In the genomic region with DNA sequence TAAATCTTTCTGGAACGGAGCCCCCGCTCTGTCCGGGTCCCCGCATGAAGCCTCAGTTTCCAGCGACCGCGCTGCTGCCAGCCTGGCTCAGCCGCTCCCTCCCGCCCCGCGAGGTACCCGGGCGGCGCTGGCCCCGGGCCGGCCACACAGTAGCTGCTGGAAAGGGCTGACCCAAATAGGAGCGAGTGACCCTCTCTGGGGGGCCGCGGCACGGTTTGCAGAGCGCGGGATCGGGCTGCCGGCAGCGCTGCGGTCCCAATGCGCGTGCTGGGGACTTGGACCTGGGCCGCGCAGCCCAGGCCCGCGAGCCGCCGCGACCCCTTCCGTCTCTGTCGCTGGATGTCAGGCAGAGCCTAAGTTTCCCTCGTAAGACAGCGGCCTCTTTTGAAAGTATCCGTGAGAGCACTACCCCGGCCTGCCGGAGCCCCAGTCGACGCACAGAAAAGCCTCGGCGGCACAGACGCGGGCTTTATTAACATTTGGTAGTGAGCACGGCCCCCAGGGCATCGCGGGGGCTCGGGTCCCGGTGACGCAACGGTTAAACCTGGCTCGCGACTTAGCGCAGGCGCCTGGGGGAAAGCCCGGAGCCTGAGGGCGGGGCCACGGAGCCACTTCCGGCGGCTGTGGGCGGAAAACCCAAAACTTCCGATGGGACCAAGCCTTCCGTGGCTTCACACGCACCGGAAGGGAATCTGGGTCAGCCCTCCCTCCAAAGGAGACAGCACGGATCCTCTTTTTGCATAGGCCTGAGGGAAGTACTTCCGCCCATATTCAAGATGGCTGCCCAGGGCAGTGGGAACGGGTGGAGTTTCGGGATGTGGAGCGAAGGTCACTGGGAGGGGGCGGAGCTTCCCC, we compare ENCODE assay signal across 1 cellular context.
A peak's percentile ranks its signal among the peaks of the same experiment; 100 is the strongest.
TF ChIP-seq lines count a peak whose summit lies in the region.

No MANE protein-coding gene starts in this region.

TF ChIP-seq in SK-N-SH, 30 proteins besides CTCF, POLR2A, EP300 and RAD21 (continued from another document):
- TF ChIP-seq ZBTB33 (IDR thresholded peaks at IDR 0.05; ENCODE audit: borderline replicate concordance, low read depth) (peak; percentile 41; the same call in 1 of the 2 replicates), CHD2 (IDR thresholded peaks at IDR 0.05; ENCODE audit: low read length, partially characterized antibody) (peak; percentile 96), JUND (IDR thresholded peaks at IDR 0.05) (peak; percentile 47; the same call in 1 of the 2 replicates), MEF2A (IDR thresholded peaks at IDR 0.05; ENCODE audit: borderline replicate concordance, low read depth) (no peak), POLR2AphosphoS5 (IDR thresholded peaks at IDR 0.05; ENCODE audit: low read depth, low read length) (no peak), FOSL2 (IDR thresholded peaks at IDR 0.05; ENCODE audit: borderline replicate concordance, low read depth) (0 out of 2 replicates have a peak, but pooled peaks have one; percentile 34), FOXJ3 (CRISPR knock-in tag; IDR thresholded peaks at IDR 0.05) (no peak), NFIC (IDR thresholded peaks at IDR 0.05; ENCODE audit: borderline replicate concordance) (no peak), MXI1 (IDR thresholded peaks at IDR 0.05; ENCODE audit: low read depth, low read length) (no peak), TEAD4 (IDR thresholded peaks at IDR 0.05; ENCODE audit: borderline replicate concordance, insufficient read depth) (0 out of 2 replicates have a peak, but pooled peaks have one; percentile 19), YY1 (IDR thresholded peaks at IDR 0.05; ENCODE audit: low read depth) (peak; percentile 99), TCF12 (IDR thresholded peaks at IDR 0.05) (peak; percentile 54), FOXM1 (IDR thresholded peaks at IDR 0.05; ENCODE audit: low read depth) (no peak), EZH2phosphoT487 (IDR thresholded peaks at IDR 0.05; ENCODE audit: borderline replicate concordance, low read depth) (no peak), NRF1 (IDR thresholded peaks at IDR 0.05; ENCODE audit: low read depth, low read length) (peak; percentile 76), USF2 (IDR thresholded peaks at IDR 0.05; ENCODE audit: borderline replicate concordance, low read depth, low read length) (no peak; the same call in 1 of the 2 replicates), RXRA (IDR thresholded peaks at IDR 0.05; ENCODE audit: borderline replicate concordance, low read depth) (0 out of 2 replicates have a peak, but pooled peaks have one; percentile 33), RCOR1 (IDR thresholded peaks at IDR 0.05; ENCODE audit: low read length) (no peak), GABPA (IDR thresholded peaks at IDR 0.05; ENCODE audit: low read depth) (peak; percentile 98)
- TF ChIP-seq, protein P1, sequence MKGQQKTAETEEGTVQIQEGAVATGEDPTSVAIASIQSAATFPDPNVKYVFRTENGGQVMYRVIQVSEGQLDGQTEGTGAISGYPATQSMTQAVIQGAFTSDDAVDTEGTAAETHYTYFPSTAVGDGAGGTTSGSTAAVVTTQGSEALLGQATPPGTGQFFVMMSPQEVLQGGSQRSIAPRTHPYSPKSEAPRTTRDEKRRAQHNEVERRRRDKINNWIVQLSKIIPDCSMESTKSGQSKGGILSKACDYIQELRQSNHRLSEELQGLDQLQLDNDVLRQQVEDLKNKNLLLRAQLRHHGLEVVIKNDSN (IDR thresholded peaks at IDR 0.05; ENCODE audit: borderline replicate concordance, low read depth), result no peak
- TF ChIP-seq, protein P2, sequence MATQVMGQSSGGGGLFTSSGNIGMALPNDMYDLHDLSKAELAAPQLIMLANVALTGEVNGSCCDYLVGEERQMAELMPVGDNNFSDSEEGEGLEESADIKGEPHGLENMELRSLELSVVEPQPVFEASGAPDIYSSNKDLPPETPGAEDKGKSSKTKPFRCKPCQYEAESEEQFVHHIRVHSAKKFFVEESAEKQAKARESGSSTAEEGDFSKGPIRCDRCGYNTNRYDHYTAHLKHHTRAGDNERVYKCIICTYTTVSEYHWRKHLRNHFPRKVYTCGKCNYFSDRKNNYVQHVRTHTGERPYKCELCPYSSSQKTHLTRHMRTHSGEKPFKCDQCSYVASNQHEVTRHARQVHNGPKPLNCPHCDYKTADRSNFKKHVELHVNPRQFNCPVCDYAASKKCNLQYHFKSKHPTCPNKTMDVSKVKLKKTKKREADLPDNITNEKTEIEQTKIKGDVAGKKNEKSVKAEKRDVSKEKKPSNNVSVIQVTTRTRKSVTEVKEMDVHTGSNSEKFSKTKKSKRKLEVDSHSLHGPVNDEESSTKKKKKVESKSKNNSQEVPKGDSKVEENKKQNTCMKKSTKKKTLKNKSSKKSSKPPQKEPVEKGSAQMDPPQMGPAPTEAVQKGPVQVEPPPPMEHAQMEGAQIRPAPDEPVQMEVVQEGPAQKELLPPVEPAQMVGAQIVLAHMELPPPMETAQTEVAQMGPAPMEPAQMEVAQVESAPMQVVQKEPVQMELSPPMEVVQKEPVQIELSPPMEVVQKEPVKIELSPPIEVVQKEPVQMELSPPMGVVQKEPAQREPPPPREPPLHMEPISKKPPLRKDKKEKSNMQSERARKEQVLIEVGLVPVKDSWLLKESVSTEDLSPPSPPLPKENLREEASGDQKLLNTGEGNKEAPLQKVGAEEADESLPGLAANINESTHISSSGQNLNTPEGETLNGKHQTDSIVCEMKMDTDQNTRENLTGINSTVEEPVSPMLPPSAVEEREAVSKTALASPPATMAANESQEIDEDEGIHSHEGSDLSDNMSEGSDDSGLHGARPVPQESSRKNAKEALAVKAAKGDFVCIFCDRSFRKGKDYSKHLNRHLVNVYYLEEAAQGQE (IDR thresholded peaks at IDR 0.05; ENCODE audit: low read depth, low read length), result no peak
- TF ChIP-seq, protein P3, sequence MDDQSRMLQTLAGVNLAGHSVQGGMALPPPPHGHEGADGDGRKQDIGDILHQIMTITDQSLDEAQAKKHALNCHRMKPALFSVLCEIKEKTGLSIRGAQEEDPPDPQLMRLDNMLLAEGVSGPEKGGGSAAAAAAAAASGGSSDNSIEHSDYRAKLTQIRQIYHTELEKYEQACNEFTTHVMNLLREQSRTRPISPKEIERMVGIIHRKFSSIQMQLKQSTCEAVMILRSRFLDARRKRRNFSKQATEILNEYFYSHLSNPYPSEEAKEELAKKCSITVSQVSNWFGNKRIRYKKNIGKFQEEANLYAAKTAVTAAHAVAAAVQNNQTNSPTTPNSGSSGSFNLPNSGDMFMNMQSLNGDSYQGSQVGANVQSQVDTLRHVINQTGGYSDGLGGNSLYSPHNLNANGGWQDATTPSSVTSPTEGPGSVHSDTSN (IDR thresholded peaks at IDR 0.05), result peak; percentile 46; the same call in 1 of the 2 replicates
- TF ChIP-seq, protein P4, sequence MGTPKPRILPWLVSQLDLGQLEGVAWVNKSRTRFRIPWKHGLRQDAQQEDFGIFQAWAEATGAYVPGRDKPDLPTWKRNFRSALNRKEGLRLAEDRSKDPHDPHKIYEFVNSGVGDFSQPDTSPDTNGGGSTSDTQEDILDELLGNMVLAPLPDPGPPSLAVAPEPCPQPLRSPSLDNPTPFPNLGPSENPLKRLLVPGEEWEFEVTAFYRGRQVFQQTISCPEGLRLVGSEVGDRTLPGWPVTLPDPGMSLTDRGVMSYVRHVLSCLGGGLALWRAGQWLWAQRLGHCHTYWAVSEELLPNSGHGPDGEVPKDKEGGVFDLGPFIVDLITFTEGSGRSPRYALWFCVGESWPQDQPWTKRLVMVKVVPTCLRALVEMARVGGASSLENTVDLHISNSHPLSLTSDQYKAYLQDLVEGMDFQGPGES (IDR thresholded peaks at IDR 0.05; ENCODE audit: low read depth, low read length), result no peak
